In the genomic region with DNA sequence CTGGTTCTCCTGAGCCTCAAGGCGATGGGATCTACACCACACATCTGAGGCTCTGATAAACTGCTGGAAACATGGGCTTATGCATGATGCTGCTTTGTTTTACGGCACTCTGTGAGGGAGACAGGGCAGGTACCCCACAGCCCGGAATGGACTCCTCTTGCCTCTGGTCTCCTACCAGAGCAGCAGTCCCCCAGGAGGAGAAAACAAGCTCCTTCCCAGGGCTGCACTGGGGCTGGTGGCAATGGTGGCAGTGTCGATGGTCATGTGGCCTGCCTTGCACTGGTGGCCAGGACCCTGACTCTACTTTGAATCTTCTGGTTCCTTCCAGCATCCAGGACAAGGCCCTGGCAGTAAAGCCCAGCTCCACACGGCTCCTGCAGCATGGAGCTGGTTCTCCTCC, we compare ENCODE assay signal across 14 cellular contexts.
DNase-seq lines count a peak whose midpoint lies in the region; ATAC-seq lines count a peak whose summit lies in the region.
"Had no signal": no experiment of that assay in that cellular context is flagged by ENCODE, and none has a peak within 500 bp of the region (broad histone marks: within the 10 kb centered on the region; RNA-seq: fewer than 3 reads in every experiment).

No MANE protein-coding gene starts in this region.

- H3K4me3 Mint-ChIP-seq in activated CD4-positive, alpha-beta T cell treated with anti-CD3 and anti-CD28 coated beads for 36 hours = no peak overlapping the region
- H3K4me3 Mint-ChIP-seq in activated T-helper 1 cell treated with anti-CD3 and anti-CD28 coated beads, Interleukin-12 subunit alpha, Interleukin-12 subunit beta, Interleukin-2, Interleukin-4 antibody, amounts not matched to agents 30 ng/mL and 10 ng/mL and 1 ng/mL, durations not matched to agents 14 hours and 24 hours and 36 hours = no peak overlapping the region
- H3K4me3 Mint-ChIP-seq in memory B cell = no peak overlapping the region
- H3K4me3 Mint-ChIP-seq in stimulated activated naive B cell treated with anti-CD40 and anti-IgM and Interleukin-4, amounts not matched to agents 10 μg/mL and 1 μg/mL and 100 μg/mL, for 72 hours = peak overlapping the region; percentile 32 to 61
- H3K4me3 Mint-ChIP-seq: GM23338 had no signal

- peak overlapping the region; percentile 97 for H3K27ac Mint-ChIP-seq in activated CD4-positive, alpha-beta T cell treated with anti-CD3 and anti-CD28 coated beads for 36 hours
- H3K27ac Mint-ChIP-seq in activated T-helper 1 cell treated with anti-CD3 and anti-CD28 coated beads, Interleukin-12 subunit alpha, Interleukin-12 subunit beta, Interleukin-2, Interleukin-4 antibody, amounts not matched to agents 30 ng/mL and 10 ng/mL and 1 ng/mL, durations not matched to agents 14 hours and 24 hours and 36 hours = peak overlapping the region; percentile 97
- peak overlapping the region; percentile 69 for H3K27ac Mint-ChIP-seq in memory B cell
- peak overlapping the region; percentile 99 for H3K27ac Mint-ChIP-seq in stimulated activated naive B cell treated with anti-CD40 and anti-IgM and Interleukin-4, amounts not matched to agents 10 μg/mL and 1 μg/mL and 100 μg/mL, for 72 hours
- H3K27ac Mint-ChIP-seq: GM23338 had no signal

- POLR2A ChIA-PET in activated CD4-positive, alpha-beta T cell treated with anti-CD3 and anti-CD28 coated beads for 36 hours (lab: Charles Lee) = interaction anchor here (0.6 kb wide), 1 partner anchor 438 kb away, joined by 3 read pairs; no protein-coding TSS in a partner anchor

- no peaks in the 10 kb centered on the region for H3K27me3 Mint-ChIP-seq in activated CD4-positive, alpha-beta T cell treated with anti-CD3 and anti-CD28 coated beads for 36 hours
- H3K27me3 Mint-ChIP-seq in activated T-helper 1 cell treated with anti-CD3 and anti-CD28 coated beads, Interleukin-12 subunit alpha, Interleukin-12 subunit beta, Interleukin-2, Interleukin-4 antibody, amounts not matched to agents 30 ng/mL and 10 ng/mL and 1 ng/mL, durations not matched to agents 14 hours and 24 hours and 36 hours (ENCODE audit: insufficient read depth) = no peaks in the 10 kb centered on the region
- H3K27me3 Mint-ChIP-seq in memory B cell = no peaks in the 10 kb centered on the region
- no peaks in the 10 kb centered on the region for H3K27me3 Mint-ChIP-seq in stimulated activated naive B cell treated with anti-CD40 and anti-IgM and Interleukin-4, amounts not matched to agents 10 μg/mL and 1 μg/mL and 100 μg/mL, for 72 hours

- no peak for DNase-seq in activated CD4-positive, alpha-beta T cell treated with anti-CD3 and anti-CD28 coated beads for 36 hours
- DNase-seq in activated CD4-positive, alpha-beta T cell treated with anti-CD3 and anti-CD28 coated beads for 4 hours = no peak
- DNase-seq in activated T-helper 1 cell treated with anti-CD3 and anti-CD28 coated beads, Interleukin-12 subunit alpha, Interleukin-12 subunit beta, Interleukin-2, Interleukin-4 antibody, amounts not matched to agents 30 ng/mL and 10 ng/mL and 1 ng/mL, durations not matched to agents 14 hours and 24 hours and 36 hours (ENCODE audit: low spot score) = no peak
- DNase-seq in memory B cell (ENCODE audit: low spot score in 2 of 2) (no peak), NK-92 (lab: John Stamatoyannopoulos, UW; ENCODE audit: unreplicated experiment) (no peak)
- no peak for DNase-seq in stimulated activated naive B cell treated with anti-CD40 and anti-IgM and Interleukin-4, amounts not matched to agents 10 μg/mL and 1 μg/mL and 100 μg/mL, for 72 hours
- no peak for DNase-seq in stimulated activated CD4-positive, alpha-beta T cell treated with anti-CD3 and anti-CD28 coated beads, Interleukin-1b, Interleukin-23, amount 100 ng/mL, for 48 hours
- DNase-seq: activated gamma-delta T cell, Calu3, NCI-H2029, NCI-H82, SK-N-SH had no signal

- H3K9me3 Mint-ChIP-seq in activated CD4-positive, alpha-beta T cell treated with anti-CD3 and anti-CD28 coated beads for 36 hours (ENCODE audit: low read depth) = no peaks in the 10 kb centered on the region
- H3K9me3 Mint-ChIP-seq in activated T-helper 1 cell treated with anti-CD3 and anti-CD28 coated beads, Interleukin-12 subunit alpha, Interleukin-12 subunit beta, Interleukin-2, Interleukin-4 antibody, amounts not matched to agents 30 ng/mL and 10 ng/mL and 1 ng/mL, durations not matched to agents 14 hours and 24 hours and 36 hours = peaks cover 1% of the 10 kb centered on the region
- H3K9me3 Mint-ChIP-seq in memory B cell = no peaks in the 10 kb centered on the region
- H3K9me3 Mint-ChIP-seq in stimulated activated naive B cell treated with anti-CD40 and anti-IgM and Interleukin-4, amounts not matched to agents 10 μg/mL and 1 μg/mL and 100 μg/mL, for 72 hours = peaks cover 0 to 4% of the 10 kb centered on the region in 2 donors
- H3K9me3 Mint-ChIP-seq: GM23338 had no signal

- ATAC-seq in activated CD4-positive, alpha-beta T cell treated with anti-CD3 and anti-CD28 coated beads for 36 hours = no peak
- ATAC-seq in memory B cell (ENCODE audit: low read depth) (no peak), HG03439 (IDR thresholded peaks at IDR 0.05; ENCODE audit: unreplicated experiment) (no peak)
- no peak for ATAC-seq in stimulated activated naive B cell treated with anti-CD40 and anti-IgM and Interleukin-4, amounts not matched to agents 10 μg/mL and 1 μg/mL and 100 μg/mL, for 72 hours (replicated peaks)
- ATAC-seq: GM23338 had no signal

- H3K36me3 Mint-ChIP-seq in activated CD4-positive, alpha-beta T cell treated with anti-CD3 and anti-CD28 coated beads for 36 hours (ENCODE audit: low read depth) = no peaks in the 10 kb centered on the region
- H3K36me3 Mint-ChIP-seq in activated T-helper 1 cell treated with anti-CD3 and anti-CD28 coated beads, Interleukin-12 subunit alpha, Interleukin-12 subunit beta, Interleukin-2, Interleukin-4 antibody, amounts not matched to agents 30 ng/mL and 10 ng/mL and 1 ng/mL, durations not matched to agents 14 hours and 24 hours and 36 hours (ENCODE audit: low read depth) = peaks cover 4% of the 10 kb centered on the region
- no peaks in the 10 kb centered on the region for H3K36me3 Mint-ChIP-seq in memory B cell
- peaks cover 0 to 1% of the 10 kb centered on the region in 2 donors for H3K36me3 Mint-ChIP-seq in stimulated activated naive B cell treated with anti-CD40 and anti-IgM and Interleukin-4, amounts not matched to agents 10 μg/mL and 1 μg/mL and 100 μg/mL, for 72 hours

- CTCF ChIA-PET in activated CD4-positive, alpha-beta T cell treated with anti-CD3 and anti-CD28 coated beads for 36 hours (lab: Charles Lee) = interaction anchor here (0.7 to 1.3 kb wide), 2 partner anchors 28 to 34 kb away, joined by 3 read pairs; no protein-coding TSS in a partner anchor

- peaks cover 67% of the 10 kb centered on the region for H3K4me1 Mint-ChIP-seq in activated CD4-positive, alpha-beta T cell treated with anti-CD3 and anti-CD28 coated beads for 36 hours
- H3K4me1 Mint-ChIP-seq in activated T-helper 1 cell treated with anti-CD3 and anti-CD28 coated beads, Interleukin-12 subunit alpha, Interleukin-12 subunit beta, Interleukin-2, Interleukin-4 antibody, amounts not matched to agents 30 ng/mL and 10 ng/mL and 1 ng/mL, durations not matched to agents 14 hours and 24 hours and 36 hours (ENCODE audit: low read depth) = peaks cover 65% of the 10 kb centered on the region
- peaks cover 26% of the 10 kb centered on the region for H3K4me1 Mint-ChIP-seq in memory B cell
- H3K4me1 Mint-ChIP-seq in stimulated activated naive B cell treated with anti-CD40 and anti-IgM and Interleukin-4, amounts not matched to agents 10 μg/mL and 1 μg/mL and 100 μg/mL, for 72 hours = peaks cover 55 to 91% of the 10 kb centered on the region in 2 donors

- intact Hi-C loops in activated CD4-positive, alpha-beta T cell treated with anti-CD3 and anti-CD28 coated beads for 36 hours (cut with DNase I, micrococcal nuclease) = loop anchor here in 1 of 2 experiments (2.0 kb wide), 2 partner anchors 26 to 38 kb away; no protein-coding TSS in a partner anchor
- intact Hi-C loops in activated T-helper 1 cell treated with anti-CD3 and anti-CD28 coated beads, Interleukin-12 subunit alpha, Interleukin-12 subunit beta, Interleukin-2, Interleukin-4 antibody, amounts not matched to agents 30 ng/mL and 10 ng/mL and 1 ng/mL, durations not matched to agents 14 hours and 24 hours and 36 hours (cut with micrococcal nuclease) = loop anchor here (2.0 kb wide), 3 partner anchors 14 to 78 kb away; no protein-coding TSS in a partner anchor

Comparison
In these comparisons a context has a peak if more than half of its experiments do, and no peak if none do; other contexts are left out.
1. H3K4me3 Mint-ChIP-seq: peak in stimulated activated naive B cell treated with anti-CD40 and anti-IgM and Interleukin-4, amounts not matched to agents 10 μg/mL and 1 μg/mL and 100 μg/mL, for 72 hours (2 of 2); none in activated CD4-positive, alpha-beta T cell treated with anti-CD3 and anti-CD28 coated beads for 36 hours (single experiment), activated T-helper 1 cell treated with anti-CD3 and anti-CD28 coated beads, Interleukin-12 subunit alpha, Interleukin-12 subunit beta, Interleukin-2, Interleukin-4 antibody, amounts not matched to agents 30 ng/mL and 10 ng/mL and 1 ng/mL, durations not matched to agents 14 hours and 24 hours and 36 hours (single experiment) and memory B cell (single experiment).
2. Peak in every context shown above with its lines, with median percentiles within 50 percentile points of each other: H3K27ac Mint-ChIP-seq.